ENCODE assay signal across 12 cellular contexts in the genomic region with DNA sequence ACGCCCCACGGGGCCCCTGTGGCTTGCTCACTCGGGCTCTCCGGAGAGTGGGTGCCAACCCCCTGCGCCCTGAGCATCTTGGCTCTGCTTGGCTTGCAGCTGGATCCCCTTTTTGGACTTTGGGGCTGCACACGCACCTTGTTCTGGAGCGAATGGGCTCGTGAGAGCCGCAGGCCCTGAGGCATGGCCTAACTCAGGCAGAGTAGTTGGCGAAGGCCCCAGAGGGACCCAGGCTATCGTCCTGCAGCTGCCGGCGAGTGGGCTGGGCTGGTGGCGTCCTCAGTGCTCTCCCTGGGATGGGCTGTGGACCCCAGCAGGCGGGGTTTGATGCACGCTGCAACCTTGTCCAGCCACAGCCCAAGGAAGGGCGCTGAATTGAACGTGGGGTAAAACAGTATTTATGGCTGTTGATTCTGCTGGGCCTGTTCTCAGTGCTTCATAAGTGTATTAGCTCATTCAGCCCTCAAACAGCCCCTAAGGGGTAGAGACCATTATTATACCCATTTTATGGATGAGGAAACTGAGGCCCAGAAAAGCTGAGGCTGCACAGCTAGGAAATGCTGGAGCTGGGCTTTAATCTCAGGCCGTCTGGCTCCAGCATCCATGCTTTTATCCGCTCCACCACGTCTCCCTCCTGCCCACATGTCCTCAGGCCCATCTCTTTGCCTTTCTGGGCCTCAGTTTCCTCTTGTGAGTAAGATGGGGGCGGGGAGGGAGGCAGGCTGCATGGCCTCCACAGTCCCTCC.
"Had no signal": no experiment of that assay in that cellular context is flagged by ENCODE, and none has a peak within 500 bp of the region (broad histone marks: within the 10 kb centered on the region; RNA-seq: fewer than 3 reads in every experiment).

No MANE protein-coding gene starts in this region.

- H3K4me3 ChIP-seq: mucosa of descending colon, stomach had no signal

- H3K27ac Mint-ChIP-seq: effector memory CD8-positive, alpha-beta T cell had no signal

- H3K9me3 Mint-ChIP-seq: effector memory CD8-positive, alpha-beta T cell; nephron had no signal

- H3K36me3 ChIP-seq: stomach had no signal

- H3K27me3 ChIP-seq: stomach had no signal

- H3K27ac ChIP-seq: foreskin keratinocyte, stomach had no signal

- H3K9me3 ChIP-seq: mucosa of descending colon, stomach had no signal

- H3K4me1 ChIP-seq: foreskin keratinocyte had no signal

- ATAC-seq: effector memory CD8-positive, alpha-beta T cell; foreskin keratinocyte; left lobe of liver; mucosa of descending colon had no signal

- H3K4me3 Mint-ChIP-seq: effector memory CD8-positive, alpha-beta T cell; nephron had no signal

- DNase-seq: effector memory CD8-positive, alpha-beta T cell; foreskin keratinocyte; islet precursor cell; mammary epithelial cell; mucosa of descending colon; small intestine; stimulated activated CD4-positive, alpha-beta T cell treated with anti-CD3 and anti-CD28 coated beads, Interleukin-12 subunit alpha, Interleukin-12 subunit beta, amount 100 ng/mL, for 4 hours; stimulated activated naive CD4-positive, alpha-beta T cell; stomach; trophoblast cell had no signal

- FAIRE-seq: small intestine had no signal
